Comparison of ENCODE assay signal across 14 cellular contexts in the genomic region with DNA sequence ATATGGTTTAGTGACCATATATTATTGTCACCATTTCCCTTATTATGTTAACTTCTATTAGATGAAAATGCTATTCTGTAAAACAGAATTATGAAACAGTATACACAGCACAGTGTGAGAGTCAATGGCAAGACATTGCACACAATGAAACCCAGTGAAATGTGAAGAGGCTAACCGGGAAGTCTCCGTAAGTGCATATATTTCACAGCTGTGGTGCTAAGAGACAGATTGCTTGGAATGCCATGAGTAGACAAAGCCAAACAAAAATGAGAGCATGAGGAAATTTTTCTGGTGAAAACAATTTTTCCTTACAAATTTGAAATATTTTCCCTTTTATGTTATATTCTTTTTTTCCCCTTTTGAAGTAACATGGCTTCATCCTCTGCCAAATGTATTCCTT. TPM values are rescaled to one million over a fixed set of nuclear protein-coding genes. Genes with fewer than 3 reads are reported as not detected.
A peak's percentile ranks its signal among the peaks of the same experiment; 100 is the strongest.
DNase-seq lines count a peak whose midpoint lies in the region; ATAC-seq and TF ChIP-seq lines count a peak whose summit lies in the region.
"Had no signal": no experiment of that assay in that cellular context is flagged by ENCODE, and none has a peak within 500 bp of the region (broad histone marks: within the 10 kb centered on the region; RNA-seq: fewer than 3 reads in every experiment).

No MANE protein-coding gene starts in this region.

- TF ChIP-seq RAD21 in Ishikawa (IDR thresholded peaks at IDR 0.05; ENCODE audit: low read depth): no peak

- ATAC-seq in activated naive CD8-positive, alpha-beta T cell treated with anti-CD3 and anti-CD28 coated beads, Interleukin-2, amount 50 U/mL, for 24 hours: no peak
- no peak for ATAC-seq in naive thymus-derived CD8-positive, alpha-beta T cell
- ATAC-seq: WTC11 had no signal

- peak overlapping the region; percentile 81 for H3K4me3 Mint-ChIP-seq in T-helper 2 cell treated with Interferon-gamma antibody and Interleukin-4, amounts not matched to agents 5 μg/mL and 100 μg/mL, for 36 hours
- H3K4me3 Mint-ChIP-seq in activated naive CD8-positive, alpha-beta T cell treated with anti-CD3 and anti-CD28 coated beads, Interleukin-2, amount 50 U/mL, for 24 hours: peak overlapping the region; percentile 71
- H3K4me3 Mint-ChIP-seq in naive thymus-derived CD8-positive, alpha-beta T cell: peak overlapping the region; percentile 70 to 87 (median 83)
- H3K4me3 Mint-ChIP-seq: WTC11 had no signal

- H3K4me1 Mint-ChIP-seq in T-helper 2 cell treated with Interferon-gamma antibody and Interleukin-4, amounts not matched to agents 5 μg/mL and 100 μg/mL, for 36 hours (ENCODE audit: low read depth): peaks cover 40% of the 10 kb centered on the region
- H3K4me1 Mint-ChIP-seq in activated naive CD8-positive, alpha-beta T cell treated with anti-CD3 and anti-CD28 coated beads, Interleukin-2, amount 50 U/mL, for 24 hours: peaks cover 74% of the 10 kb centered on the region
- peaks cover 25 to 58% (median 49%) of the 10 kb centered on the region in 4 donors for H3K4me1 Mint-ChIP-seq in naive thymus-derived CD8-positive, alpha-beta T cell

- no peaks in the 10 kb centered on the region for H3K9me3 Mint-ChIP-seq in T-helper 2 cell treated with Interferon-gamma antibody and Interleukin-4, amounts not matched to agents 5 μg/mL and 100 μg/mL, for 36 hours
- peaks cover 5% of the 10 kb centered on the region for H3K9me3 Mint-ChIP-seq in activated naive CD8-positive, alpha-beta T cell treated with anti-CD3 and anti-CD28 coated beads, Interleukin-2, amount 50 U/mL, for 24 hours
- H3K9me3 Mint-ChIP-seq in naive thymus-derived CD8-positive, alpha-beta T cell: no peaks in the 10 kb centered on the region

- H3K36me3 Mint-ChIP-seq in T-helper 2 cell treated with Interferon-gamma antibody and Interleukin-4, amounts not matched to agents 5 μg/mL and 100 μg/mL, for 36 hours (ENCODE audit: low read depth): no peaks in the 10 kb centered on the region
- H3K36me3 Mint-ChIP-seq in activated naive CD8-positive, alpha-beta T cell treated with anti-CD3 and anti-CD28 coated beads, Interleukin-2, amount 50 U/mL, for 24 hours (ENCODE audit: low read depth): peaks cover 4% of the 10 kb centered on the region
- H3K36me3 Mint-ChIP-seq in naive thymus-derived CD8-positive, alpha-beta T cell: peaks cover 0 to 4% (median 0%) of the 10 kb centered on the region in 3 donors
- H3K36me3 Mint-ChIP-seq: WTC11 had no signal

- POLR2A ChIA-PET in naive thymus-derived CD8-positive, alpha-beta T cell (lab: Charles Lee): interaction anchor here (0.7 kb wide), 1 partner anchor 872 kb away, joined by 3 read pairs; no protein-coding TSS in a partner anchor

- no peak for DNase-seq in T-helper 2 cell treated with Interferon-gamma antibody and Interleukin-4, amounts not matched to agents 5 μg/mL and 100 μg/mL, for 36 hours (ENCODE audit: low spot score)
- no peak for DNase-seq in T-helper 2 cell
- no peak for DNase-seq in activated naive CD8-positive, alpha-beta T cell treated with anti-CD3 and anti-CD28 coated beads, Interleukin-2, amount 50 U/mL, for 24 hours
- no peak for DNase-seq in naive thymus-derived CD8-positive, alpha-beta T cell
- DNase-seq in NK-92 treated with Interleukin-12 subunit alpha and Interleukin-12 subunit beta, amount 100 ng/mL, for 24 hours (lab: John Stamatoyannopoulos, UW): no peak
- no peak for DNase-seq in mesenteric fat pad (ENCODE audit: low spot score)
- no peak for DNase-seq in NCI-H187 treated with DMSO at 0.1 percent for 48 hours (lab: John Stamatoyannopoulos, UW)
- DNase-seq: 8988T, cerebellar nuclear complex, hippocampal formation, ovary, thyroid gland had no signal

- H3K27me3 Mint-ChIP-seq in T-helper 2 cell treated with Interferon-gamma antibody and Interleukin-4, amounts not matched to agents 5 μg/mL and 100 μg/mL, for 36 hours (ENCODE audit: low read depth): peaks cover 47% of the 10 kb centered on the region
- no peaks in the 10 kb centered on the region for H3K27me3 Mint-ChIP-seq in activated naive CD8-positive, alpha-beta T cell treated with anti-CD3 and anti-CD28 coated beads, Interleukin-2, amount 50 U/mL, for 24 hours
- H3K27me3 Mint-ChIP-seq in naive thymus-derived CD8-positive, alpha-beta T cell: no peaks in the 10 kb centered on the region

- H3K27ac Mint-ChIP-seq in T-helper 2 cell treated with Interferon-gamma antibody and Interleukin-4, amounts not matched to agents 5 μg/mL and 100 μg/mL, for 36 hours: peak overlapping the region; percentile 72
- peak overlapping the region; percentile 82 for H3K27ac Mint-ChIP-seq in activated naive CD8-positive, alpha-beta T cell treated with anti-CD3 and anti-CD28 coated beads, Interleukin-2, amount 50 U/mL, for 24 hours
- H3K27ac Mint-ChIP-seq in naive thymus-derived CD8-positive, alpha-beta T cell: peak overlapping the region; percentile 34 to 94 (median 88)
- H3K27ac Mint-ChIP-seq: WTC11 had no signal

- TF ChIP-seq EP300 in Ishikawa (IDR thresholded peaks at IDR 0.05; ENCODE audit: borderline replicate concordance): no peak

TF ChIP-seq in Ishikawa, 13 proteins besides CTCF, POLR2A, EP300 and RAD21:
- peak; percentile 56 for TF ChIP-seq TEAD4 (IDR thresholded peaks at IDR 0.05)
- TF ChIP-seq MAX (IDR thresholded peaks at IDR 0.05): no peak

RNA-seq across cellular contexts. Expression of gene DYRK2, which starts 49.4 kb away (rescaled TPM):
- total RNA-seq in naive thymus-derived CD8-positive, alpha-beta T cell: 100 to 1,000 TPM; 189 to 206 TPM
- polyA plus RNA-seq in naive thymus-derived CD8-positive, alpha-beta T cell: 10 to 100 TPM; 47.7 to 94.7 (median 62.4) TPM
- total RNA-seq in mesenteric fat pad: 17.4 TPM

Comparison
In these comparisons a context has a peak if more than half of its experiments do, and no peak if none do; other contexts are left out.
1. RNA of gene DYRK2, which starts 49.4 kb away (total RNA-seq): 189 to 206 TPM in naive thymus-derived CD8-positive, alpha-beta T cell; 17.4 TPM in mesenteric fat pad (single experiment); every median in the first group is over 10 times any median in the second.
2. Peak in every context shown above with its lines, with median percentiles within 50 percentile points of each other: H3K27ac Mint-ChIP-seq and H3K4me3 Mint-ChIP-seq.